ENCODE assay signal across 22 cellular contexts in genomic region chr6:43623880-43624785, GRCh38. TPM values are rescaled to one million over a fixed set of nuclear protein-coding genes. Genes with fewer than 3 reads are reported as not detected.
DNase-seq lines count a peak whose midpoint lies in the region; ATAC-seq and TF ChIP-seq lines count a peak whose summit lies in the region.
"Had no signal": no experiment of that assay in that cellular context is flagged by ENCODE, and none has a peak within 500 bp of the region (broad histone marks: within the 10 kb centered on the region; RNA-seq: fewer than 3 reads in every experiment).

No MANE protein-coding gene starts in this region.

- peaks cover 29% of the 10 kb centered on the region for H3K4me1 Mint-ChIP-seq in activated T-helper 1 cell treated with anti-CD3 and anti-CD28 coated beads, Interleukin-12 subunit alpha, Interleukin-12 subunit beta, Interleukin-2, Interleukin-4 antibody, amounts not matched to agents 30 ng/mL and 10 ng/mL and 1 ng/mL, durations not matched to agents 14 hours and 24 hours and 36 hours (ENCODE audit: low read depth)

- H3K9me3 ChIP-seq in right cardiac atrium (ENCODE audit: control insufficient read depth, low read length) (no peaks in the 10 kb centered on the region), mesenchymal stem cell (ENCODE audit: control insufficient read depth, low read length) (no peaks in the 10 kb centered on the region), suprapubic skin (no peaks in the 10 kb centered on the region)
- H3K9me3 ChIP-seq: adrenal gland, BLaER1, HAP-1, Peyer's patch, uterus had no signal

- H4K8ac ChIP-seq in mesenchymal stem cell (ENCODE audit: low read length), result no peak overlapping the region

- H3K4me3 ChIP-seq in right cardiac atrium (ENCODE audit: low read length), result no peak overlapping the region
- no peak overlapping the region for H3K4me3 ChIP-seq in mesenchymal stem cell (ENCODE audit: insufficient read depth in 1 of 2, low read depth in 1 of 2, low read length in 2 of 2)
- H3K4me3 ChIP-seq in suprapubic skin, result no peak overlapping the region
- H3K4me3 ChIP-seq: adrenal gland, BLaER1, HAP-1, Peyer's patch, smooth muscle cell, uterus had no signal

- H3K27ac ChIP-seq in right cardiac atrium (ENCODE audit: low read length) (no peak overlapping the region), mesenchymal stem cell (ENCODE audit: low read length, poor library complexity, severe bottlenecking) (no peak overlapping the region), suprapubic skin (no peak overlapping the region)
- H3K27ac ChIP-seq: adrenal gland, BLaER1, Peyer's patch, uterus had no signal

- H2AFZ ChIP-seq in mesenchymal stem cell (ENCODE audit: low read depth, low read length), result no peak overlapping the region

- peaks cover 52 to 73% of the 10 kb centered on the region in 2 experiments for H3K36me3 ChIP-seq in mesenchymal stem cell (ENCODE audit: control insufficient read depth in 1 of 2, insufficient read depth in 2 of 2, low read depth in 1 of 2, low read length in 2 of 2)
- peaks cover 70% of the 10 kb centered on the region for H3K36me3 ChIP-seq in suprapubic skin
- H3K36me3 ChIP-seq: uterus had no signal

- DNase-seq in left ventricle myocardium superior, result peak; percentile 21
- no peak for DNase-seq in right cardiac atrium
- DNase-seq in activated T-helper 1 cell treated with anti-CD3 and anti-CD28 coated beads, Interleukin-12 subunit alpha, Interleukin-12 subunit beta, Interleukin-2, Interleukin-4 antibody, amounts not matched to agents 30 ng/mL and 10 ng/mL and 1 ng/mL, durations not matched to agents 14 hours and 24 hours and 36 hours (ENCODE audit: low spot score), result no peak
- no peak for DNase-seq in mesenchymal stem cell
- peak; percentile 9 to 58 for DNase-seq in suprapubic skin (ENCODE audit: low spot score in 2 of 2)
- no peak for DNase-seq in inferior parietal cortex (ENCODE audit: extremely low spot score)
- DNase-seq: ACHN, activated gamma-delta T cell, hypothalamus, NCI-H1105, NCI-H2029, NCI-H2227 treated with DMSO at 0.1 percent for 48 hours, NCI-H69, Peyer's patch had no signal

- H3K36me3 Mint-ChIP-seq in activated T-helper 1 cell treated with anti-CD3 and anti-CD28 coated beads, Interleukin-12 subunit alpha, Interleukin-12 subunit beta, Interleukin-2, Interleukin-4 antibody, amounts not matched to agents 30 ng/mL and 10 ng/mL and 1 ng/mL, durations not matched to agents 14 hours and 24 hours and 36 hours (ENCODE audit: low read depth), result peaks cover 55% of the 10 kb centered on the region

- H3K4me2 ChIP-seq in mesenchymal stem cell (ENCODE audit: low read length, poor library complexity, severe bottlenecking), result no peak overlapping the region
- H3K4me2 ChIP-seq: BLaER1, smooth muscle cell had no signal

- H2BK15ac ChIP-seq in mesenchymal stem cell (ENCODE audit: low read depth, poor library complexity, severe bottlenecking), result no peak overlapping the region

- TF ChIP-seq POLR2A in suprapubic skin (IDR thresholded peaks at IDR 0.05), result no peak

- TF ChIP-seq CTCF in suprapubic skin (IDR thresholded peaks at IDR 0.05), result no peak

- H2AK5ac ChIP-seq in mesenchymal stem cell (ENCODE audit: low read length, severe bottlenecking), result no peak overlapping the region

- no peak overlapping the region for H2BK120ac ChIP-seq in mesenchymal stem cell (ENCODE audit: low read depth, low read length)

- peak overlapping the region; percentile 32 for H3K27ac Mint-ChIP-seq in activated T-helper 1 cell treated with anti-CD3 and anti-CD28 coated beads, Interleukin-12 subunit alpha, Interleukin-12 subunit beta, Interleukin-2, Interleukin-4 antibody, amounts not matched to agents 30 ng/mL and 10 ng/mL and 1 ng/mL, durations not matched to agents 14 hours and 24 hours and 36 hours

- H3K27me3 Mint-ChIP-seq in activated T-helper 1 cell treated with anti-CD3 and anti-CD28 coated beads, Interleukin-12 subunit alpha, Interleukin-12 subunit beta, Interleukin-2, Interleukin-4 antibody, amounts not matched to agents 30 ng/mL and 10 ng/mL and 1 ng/mL, durations not matched to agents 14 hours and 24 hours and 36 hours (ENCODE audit: insufficient read depth), result no peaks in the 10 kb centered on the region

- 88% methylated on average over 12 of the region's 12 CpGs for WGBS in right cardiac atrium
- WGBS in mesenchymal stem cell, result 98% methylated on average over 12 of the region's 12 CpGs
- 89% methylated on average over 11 of the region's 12 CpGs for WGBS in suprapubic skin

- H3K4me1 ChIP-seq in right cardiac atrium (ENCODE audit: control insufficient read depth, insufficient read depth, low read length), result peaks cover 8% of the 10 kb centered on the region
- H3K4me1 ChIP-seq in mesenchymal stem cell (ENCODE audit: control insufficient read depth, insufficient read depth, low read depth, low read length), result peaks cover 9% of the 10 kb centered on the region
- H3K4me1 ChIP-seq in suprapubic skin, result peaks cover 19% of the 10 kb centered on the region

- no peak for ATAC-seq in left ventricle myocardium superior
- no peak for ATAC-seq in right cardiac atrium
- no peak for ATAC-seq in HG03045 (IDR thresholded peaks at IDR 0.05; ENCODE audit: unreplicated experiment)
- no peak for ATAC-seq in GM21717 (IDR thresholded peaks at IDR 0.05; ENCODE audit: unreplicated experiment)

- H3K18ac ChIP-seq in mesenchymal stem cell (ENCODE audit: low read depth in 1 of 2, low read length in 2 of 2), result no peak overlapping the region

- H2BK5ac ChIP-seq in mesenchymal stem cell (ENCODE audit: low read depth, low read length, poor library complexity, severe bottlenecking), result no peak overlapping the region

- no peak overlapping the region for H3K9ac ChIP-seq in mesenchymal stem cell (ENCODE audit: low read length)
- H3K9ac ChIP-seq: BLaER1 had no signal

- H3K23ac ChIP-seq in mesenchymal stem cell (ENCODE audit: low read length in 2 of 2), result no peak overlapping the region

- peak overlapping the region; percentile 45 for H4K91ac ChIP-seq in mesenchymal stem cell (ENCODE audit: low read length)

- no peak overlapping the region for H3K4me3 Mint-ChIP-seq in activated T-helper 1 cell treated with anti-CD3 and anti-CD28 coated beads, Interleukin-12 subunit alpha, Interleukin-12 subunit beta, Interleukin-2, Interleukin-4 antibody, amounts not matched to agents 30 ng/mL and 10 ng/mL and 1 ng/mL, durations not matched to agents 14 hours and 24 hours and 36 hours

- peaks cover 37% of the 10 kb centered on the region for H3K79me1 ChIP-seq in mesenchymal stem cell (replicated peaks; ENCODE audit: low read length, poor library complexity, severe bottlenecking)

- H3K27me3 ChIP-seq in right cardiac atrium (ENCODE audit: control insufficient read depth, insufficient read depth) (no peaks in the 10 kb centered on the region), mesenchymal stem cell (ENCODE audit: control insufficient read depth in 1 of 2, insufficient read depth in 1 of 2, low read length in 2 of 2) (no peaks in the 10 kb centered on the region), suprapubic skin (no peaks in the 10 kb centered on the region)
- H3K27me3 ChIP-seq: adrenal gland, BLaER1, Peyer's patch, uterus had no signal

- no peak overlapping the region for H2BK12ac ChIP-seq in mesenchymal stem cell (ENCODE audit: low read length in 2 of 2)

- no peaks in the 10 kb centered on the region for H3K9me3 Mint-ChIP-seq in activated T-helper 1 cell treated with anti-CD3 and anti-CD28 coated beads, Interleukin-12 subunit alpha, Interleukin-12 subunit beta, Interleukin-2, Interleukin-4 antibody, amounts not matched to agents 30 ng/mL and 10 ng/mL and 1 ng/mL, durations not matched to agents 14 hours and 24 hours and 36 hours

- H3K4ac ChIP-seq in mesenchymal stem cell (ENCODE audit: low read depth in 1 of 2, low read length in 2 of 2), result no peak overlapping the region

- TF ChIP-seq EP300 in suprapubic skin (IDR thresholded peaks at IDR 0.05), result no peak

- intact Hi-C loops in left ventricle myocardium superior (cut with micrococcal nuclease), result no loop called here
- intact Hi-C loops in right cardiac atrium (cut with DNase I), result no loop called here
- intact Hi-C loops in activated T-helper 1 cell treated with anti-CD3 and anti-CD28 coated beads, Interleukin-12 subunit alpha, Interleukin-12 subunit beta, Interleukin-2, Interleukin-4 antibody, amounts not matched to agents 30 ng/mL and 10 ng/mL and 1 ng/mL, durations not matched to agents 14 hours and 24 hours and 36 hours (cut with micrococcal nuclease), result no loop called here

- H3K14ac ChIP-seq in mesenchymal stem cell (ENCODE audit: low read length in 2 of 2), result no peak overlapping the region

RNA-seq across cellular contexts. Expression of gene GTPBP2, which starts 4.9 kb away (rescaled TPM):
- total RNA-seq in left ventricle myocardium superior, result 23.6 TPM
- total RNA-seq in right cardiac atrium, result 10 to 100 TPM; 21.8 to 30.7 (median 28.5) TPM
- 24.6 TPM for polyA plus RNA-seq in right cardiac atrium
- 72.4 and 73.0 TPM in 2 replicates for total RNA-seq in activated T-helper 1 cell treated with anti-CD3 and anti-CD28 coated beads, Interleukin-12 subunit alpha, Interleukin-12 subunit beta, Interleukin-2, Interleukin-4 antibody, amounts not matched to agents 30 ng/mL and 10 ng/mL and 1 ng/mL, durations not matched to agents 14 hours and 24 hours and 36 hours
- 70.7 TPM for polyA plus RNA-seq in mesenchymal stem cell (2013, experiment 1 of 2)
- 68.3 TPM for polyA plus RNA-seq in mesenchymal stem cell (2013, experiment 2 of 2)
- 10 to 100 TPM; 23.7 to 67.6 (median 31.5) TPM for total RNA-seq in suprapubic skin

RNA-seq across cellular contexts. Expression of gene MAD2L1BP, which starts 11.5 kb away (rescaled TPM):
- total RNA-seq in left ventricle myocardium superior (28.3 TPM), right cardiac atrium (10 to 100 TPM; 24.4 to 25.6 (median 25.0) TPM), suprapubic skin (10 to 100 TPM; 35.4 to 63.1 (median 49.7) TPM)
- polyA plus RNA-seq in right cardiac atrium, result 21.6 TPM
- 34.8 and 39.0 TPM in 2 replicates for total RNA-seq in activated T-helper 1 cell treated with anti-CD3 and anti-CD28 coated beads, Interleukin-12 subunit alpha, Interleukin-12 subunit beta, Interleukin-2, Interleukin-4 antibody, amounts not matched to agents 30 ng/mL and 10 ng/mL and 1 ng/mL, durations not matched to agents 14 hours and 24 hours and 36 hours
- 27.2 TPM for polyA plus RNA-seq in mesenchymal stem cell (2013, experiment 1 of 2)
- 26.6 TPM for polyA plus RNA-seq in mesenchymal stem cell (2013, experiment 2 of 2)

RNA-seq across cellular contexts. Expression of gene RSPH9, which starts 20.7 kb away (rescaled TPM):
- total RNA-seq in left ventricle myocardium superior, result 0.15 TPM
- total RNA-seq in right cardiac atrium, result under 1 TPM in 3 of 4 donors, not detected in 1; 0.11 to 0.18 (median 0.14) TPM
- polyA plus RNA-seq in right cardiac atrium, result 0.29 TPM
- total RNA-seq in activated T-helper 1 cell treated with anti-CD3 and anti-CD28 coated beads, Interleukin-12 subunit alpha, Interleukin-12 subunit beta, Interleukin-2, Interleukin-4 antibody, amounts not matched to agents 30 ng/mL and 10 ng/mL and 1 ng/mL, durations not matched to agents 14 hours and 24 hours and 36 hours, result not detected in 2 replicates
- polyA plus RNA-seq in mesenchymal stem cell (2013, experiment 1 of 2), result 0.62 TPM
- polyA plus RNA-seq in mesenchymal stem cell (2013, experiment 2 of 2), result 0.84 TPM
- under 1 TPM in 2 of 4 donors, not detected in 2; 0.24 to 0.57 TPM for total RNA-seq in suprapubic skin
- total RNA-seq: T-helper 1 cell treated with Interleukin-12 subunit alpha and Interleukin-12 subunit beta and Interleukin-4 antibody, amounts not matched to agents 30 ng/mL and 1 ng/mL, for 36 hours had no signal

RNA-seq across cellular contexts. Expression of gene POLH, which starts 48.1 kb away (rescaled TPM):
- total RNA-seq in left ventricle myocardium superior (8.7 TPM), right cardiac atrium (1 to 10 TPM; 5.6 to 9.4 (median 8.5) TPM), suprapubic skin (10 to 100 TPM; 14.2 to 24.3 (median 17.0) TPM)
- 3.1 TPM for polyA plus RNA-seq in right cardiac atrium
- 35.7 and 39.1 TPM in 2 replicates for total RNA-seq in activated T-helper 1 cell treated with anti-CD3 and anti-CD28 coated beads, Interleukin-12 subunit alpha, Interleukin-12 subunit beta, Interleukin-2, Interleukin-4 antibody, amounts not matched to agents 30 ng/mL and 10 ng/mL and 1 ng/mL, durations not matched to agents 14 hours and 24 hours and 36 hours
- polyA plus RNA-seq in mesenchymal stem cell (2013, experiment 1 of 2), result 10.5 TPM
- polyA plus RNA-seq in mesenchymal stem cell (2013, experiment 2 of 2), result 10.3 TPM

RNA-seq across cellular contexts. Expression of gene XPO5, which starts 48.3 kb away (rescaled TPM):
- total RNA-seq in left ventricle myocardium superior, result 13.1 TPM
- 10 to 100 TPM; 10.4 to 18.5 (median 14.7) TPM for total RNA-seq in right cardiac atrium
- 4.9 TPM for polyA plus RNA-seq in right cardiac atrium
- 135 and 149 TPM in 2 replicates for total RNA-seq in activated T-helper 1 cell treated with anti-CD3 and anti-CD28 coated beads, Interleukin-12 subunit alpha, Interleukin-12 subunit beta, Interleukin-2, Interleukin-4 antibody, amounts not matched to agents 30 ng/mL and 10 ng/mL and 1 ng/mL, durations not matched to agents 14 hours and 24 hours and 36 hours
- 15.2 TPM for polyA plus RNA-seq in mesenchymal stem cell (2013, experiment 1 of 2)
- 12.9 TPM for polyA plus RNA-seq in mesenchymal stem cell (2013, experiment 2 of 2)
- 10 to 100 TPM; 24.1 to 49.8 (median 29.0) TPM for total RNA-seq in suprapubic skin

Comparison
In these comparisons a context has a peak if more than half of its experiments do, and no peak if none do; other contexts are left out.
1. DNase-seq: peak in left ventricle myocardium superior (single experiment) and suprapubic skin (2 of 2); none in right cardiac atrium (0 of 3), activated T-helper 1 cell treated with anti-CD3 and anti-CD28 coated beads, Interleukin-12 subunit alpha, Interleukin-12 subunit beta, Interleukin-2, Interleukin-4 antibody, amounts not matched to agents 30 ng/mL and 10 ng/mL and 1 ng/mL, durations not matched to agents 14 hours and 24 hours and 36 hours (single experiment), mesenchymal stem cell (single experiment) and inferior parietal cortex (single experiment).